8 cellular contexts compared by ENCODE assay signal in genomic region chr20:13627525-13627924, GRCh38. TPM values are rescaled to one million over a fixed set of nuclear protein-coding genes. Genes with fewer than 3 reads are reported as not detected.
DNase-seq lines count a peak whose midpoint lies in the region; TF ChIP-seq lines count a peak whose summit lies in the region.
"Not testable (repeated sequence)": the region's sequence is repeated elsewhere in the genome, so short reads cannot be mapped to it uniquely, and the experiment has no call there.

No MANE protein-coding gene starts in this region.

- not testable (repeated sequence) for H3K9me3 ChIP-seq in adipocyte (ENCODE audit: control insufficient read depth, low read length); endodermal cell (ENCODE audit: control insufficient read depth, low read length)

- not testable (repeated sequence) for H3K4me2 ChIP-seq in mesendoderm (ENCODE audit: low read length)

- not testable (repeated sequence) for TF ChIP-seq CTCF in BJ (IDR thresholded peaks at IDR 0.05; ENCODE audit: insufficient read depth, low read depth, low read length); endodermal cell (conservative IDR thresholded peaks at IDR 0.05); foreskin fibroblast (IDR thresholded peaks at IDR 0.05; ENCODE audit: low read depth, low read length); type B pancreatic cell (conservative IDR thresholded peaks at IDR 0.05)

- H3K56ac ChIP-seq in mesendoderm (ENCODE audit: low read length) = not testable (repeated sequence)

- CTCF ChIA-PET in BJ (lab: Yijun Ruan, JAX) = interaction anchor here (0.8 kb wide), 2 partner anchors 10 to 16 kb away, joined by 3 read pairs; no protein-coding TSS in a partner anchor

- H2AK5ac ChIP-seq in mesendoderm (ENCODE audit: low read length) = not testable (repeated sequence)

- not testable (repeated sequence) for H3K27me3 Mint-ChIP-seq in endodermal cell (ENCODE audit: insufficient read depth); type B pancreatic cell

- H3K27ac Mint-ChIP-seq in endodermal cell (peak overlapping the region; percentile 74), type B pancreatic cell (peak overlapping the region; percentile 7)

- peaks cover 37% of the 10 kb centered on the region for H3K4me1 Mint-ChIP-seq in endodermal cell
- not testable (repeated sequence) for H3K4me1 Mint-ChIP-seq in type B pancreatic cell (ENCODE audit: unreplicated experiment)

- peaks cover 15% of the 10 kb centered on the region for H3K36me3 Mint-ChIP-seq in endodermal cell (ENCODE audit: low read depth)
- H3K36me3 Mint-ChIP-seq in type B pancreatic cell = peaks cover 17% of the 10 kb centered on the region

- H3K79me1 ChIP-seq in mesendoderm (ENCODE audit: low read length) = not testable (repeated sequence)

- not testable (repeated sequence) for H3K9me3 Mint-ChIP-seq in endodermal cell, type B pancreatic cell

- not testable (repeated sequence) for H3K4me3 ChIP-seq in BJ (ENCODE audit: low read depth, low read length); adipocyte (ENCODE audit: low read length); endodermal cell (ENCODE audit: low read length); foreskin fibroblast (ENCODE audit: low read depth in 1 of 2, low read length in 2 of 2); mesendoderm (ENCODE audit: low read length)

- DNase-seq in BJ (ENCODE audit: low read depth) (peak; percentile 16), H4 (ENCODE audit: low spot score) (peak; percentile 20), LHCN-M2 (ENCODE audit: low read depth) (peak; percentile 57), adipocyte (ENCODE audit: low read depth) (peak; percentile 34), foreskin fibroblast (peak; percentile 38 to 50), mesendoderm (peak; percentile 70)
- not testable (repeated sequence) for DNase-seq in endodermal cell; type B pancreatic cell (ENCODE audit: extremely low spot score, unreplicated experiment)

- not testable (repeated sequence) for H3K27me3 ChIP-seq in BJ (ENCODE audit: control insufficient read depth, insufficient read depth, low read length); adipocyte (replicated peaks; ENCODE audit: control insufficient read depth, insufficient read depth, low read length); endodermal cell (ENCODE audit: control insufficient read depth, insufficient read depth, low read length, poor library complexity, severe bottlenecking); mesendoderm (ENCODE audit: insufficient read depth, low read length, poor library complexity)

- not testable (repeated sequence) for H3K36me3 ChIP-seq in BJ (ENCODE audit: control insufficient read depth, insufficient read depth, low read length); adipocyte (ENCODE audit: control insufficient read depth, insufficient read depth, low read length, severe bottlenecking); endodermal cell (ENCODE audit: control insufficient read depth, insufficient read depth, low read length); mesendoderm (ENCODE audit: control insufficient read depth, insufficient read depth, low read length)

- H3K27ac ChIP-seq in endodermal cell (ENCODE audit: low read depth, low read length); mesendoderm (ENCODE audit: low read depth, low read length): not testable (repeated sequence)

- not testable (repeated sequence) for H2BK5ac ChIP-seq in mesendoderm (ENCODE audit: low read length)

- POLR2A ChIA-PET in BJ (lab: Charles Lee) = not testable (repeated sequence)

- not testable (repeated sequence) for H2BK120ac ChIP-seq in mesendoderm (ENCODE audit: low read depth, low read length)

- not testable (repeated sequence) for H3K23ac ChIP-seq in mesendoderm (ENCODE audit: low read length)

- peaks cover 16% of the 10 kb centered on the region for H3K4me1 ChIP-seq in adipocyte (ENCODE audit: control insufficient read depth, insufficient read depth, low read length)
- H3K4me1 ChIP-seq in endodermal cell (ENCODE audit: control insufficient read depth, insufficient read depth, low read length); mesendoderm (ENCODE audit: control insufficient read depth, low read depth, low read length): not testable (repeated sequence)

- H3K79me2 ChIP-seq in mesendoderm (ENCODE audit: control insufficient read depth, insufficient read depth, low read length) = not testable (repeated sequence)

- H3K4ac ChIP-seq in mesendoderm (ENCODE audit: low read depth, low read length) = not testable (repeated sequence)

- not testable (repeated sequence) for H3K18ac ChIP-seq in mesendoderm (ENCODE audit: low read length)

- not testable (repeated sequence) for H2BK15ac ChIP-seq in mesendoderm (replicated peaks; ENCODE audit: low read depth)

- H3K9ac ChIP-seq in adipocyte (ENCODE audit: low read length); endodermal cell (ENCODE audit: extremely low read depth, low read length, poor library complexity, severe bottlenecking); mesendoderm (ENCODE audit: low read length): not testable (repeated sequence)

- not testable (repeated sequence) for H4K8ac ChIP-seq in mesendoderm (ENCODE audit: low read depth, low read length)

- not testable (repeated sequence) for H3K4me3 Mint-ChIP-seq in endodermal cell, type B pancreatic cell

- not testable (repeated sequence) for H4K5ac ChIP-seq in mesendoderm (ENCODE audit: low read length)

- 66 to 79% methylated on average over 3 of the region's 3 CpGs for WGBS in endodermal cell (ENCODE audit: insufficient coverage in 1 of 2, insufficient read length in 1 of 2), 2 experiments
- WGBS in mesendoderm (ENCODE audit: extremely low coverage, insufficient coverage, low lambda C conversion rate) = no CpG with 5 or more reads among the region's 3 CpGs

RNA-seq across cellular contexts. Expression of gene TASP1, which starts 11.2 kb away (rescaled TPM):
- 5.4 and 7.2 TPM in 2 replicates for polyA plus RNA-seq in BJ (2011; rRNA removed)
- 6.6 and 9.5 TPM in 2 replicates for polyA minus RNA-seq in BJ (2011; rRNA and poly(A)+ RNA removed)
- total RNA-seq in H4 (2014; rRNA removed; shearing (Covaris generic)) = 10.8 and 11.2 TPM in 2 replicates
- total RNA-seq in LHCN-M2 (2014; rRNA removed) = 5.6 and 6.3 TPM in 2 replicates
- 3.2 TPM for polyA plus RNA-seq in LHCN-M2 (2012)
- 10 to 100 TPM; 15.8 to 16.6 TPM for total RNA-seq in endodermal cell
- polyA plus RNA-seq in endodermal cell (2013, experiment 1 of 2) = 4.9 TPM
- polyA plus RNA-seq in endodermal cell (2013, experiment 2 of 2) = 4.6 TPM
- polyA plus RNA-seq in mesendoderm (2013, experiment 1 of 2) = 5.9 TPM
- 6.0 TPM for polyA plus RNA-seq in mesendoderm (2013, experiment 2 of 2)
- 15.1 and 16.7 TPM in 2 replicates for total RNA-seq in type B pancreatic cell (ENCODE audit: low replicate concordance)
